In the genomic region with DNA sequence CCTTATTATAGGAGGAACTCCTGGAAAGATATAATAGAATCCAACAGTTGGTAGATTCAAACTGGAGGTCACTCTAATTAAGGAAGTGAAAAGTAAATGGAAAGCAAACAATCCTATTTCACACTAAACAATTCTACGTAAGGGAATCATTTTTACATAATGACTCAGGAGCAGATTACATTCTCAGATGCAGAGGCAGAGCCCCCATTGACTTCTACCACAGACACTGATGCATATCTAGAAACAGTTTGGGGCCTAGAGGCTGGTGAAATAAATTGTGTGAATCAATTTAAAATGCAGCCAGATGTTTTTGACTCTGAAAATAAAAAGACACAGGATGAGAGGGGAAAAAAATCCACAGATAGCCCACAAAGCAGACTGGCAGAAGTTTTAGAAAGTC, we compare ENCODE assay signal across 19 cellular contexts.
"Had no signal": no experiment of that assay in that cellular context is flagged by ENCODE, and none has a peak within 500 bp of the region (broad histone marks: within the 10 kb centered on the region; RNA-seq: fewer than 3 reads in every experiment).

No MANE protein-coding gene starts in this region.

- H3K36me3 ChIP-seq: brain microvascular endothelial cell, gastrocnemius medialis, left ventricle myocardium inferior had no signal

- H3K4me3 ChIP-seq: gastrocnemius medialis, left ventricle myocardium inferior had no signal

- H3K4me1 Mint-ChIP-seq: activated CD4-positive, alpha-beta T cell treated with anti-CD3 and anti-CD28 coated beads for 36 hours; activated naive CD8-positive, alpha-beta T cell treated with anti-CD3 and anti-CD28 coated beads, Interleukin-2, amount 10 ng/mL, durations not matched to agents 7 days and 5 days; nephron progenitor cell; stimulated activated naive B cell treated with anti-CD40 and anti-IgM and Interleukin-4, amounts not matched to agents 10 μg/mL and 1 μg/mL and 100 μg/mL, for 72 hours had no signal

- H3K4me1 ChIP-seq: gastrocnemius medialis, left ventricle myocardium inferior had no signal

- ATAC-seq: activated CD4-positive, alpha-beta T cell treated with anti-CD3 and anti-CD28 coated beads for 36 hours; gastrocnemius medialis; stimulated activated naive B cell treated with anti-CD40 and anti-IgM and Interleukin-4, amounts not matched to agents 10 μg/mL and 1 μg/mL and 100 μg/mL, for 72 hours had no signal

- H3K36me3 Mint-ChIP-seq: activated CD4-positive, alpha-beta memory T cell treated with anti-CD3 and anti-CD28 coated beads for 36 hours; activated naive CD8-positive, alpha-beta T cell treated with anti-CD3 and anti-CD28 coated beads, Interleukin-2, amount 10 ng/mL, durations not matched to agents 7 days and 5 days; stimulated activated naive B cell treated with anti-CD40 and anti-IgM and Interleukin-4, amounts not matched to agents 10 μg/mL and 1 μg/mL and 100 μg/mL, for 72 hours had no signal

- H3K27ac ChIP-seq: brain microvascular endothelial cell, gastrocnemius medialis, left ventricle myocardium inferior had no signal

- H3K27ac Mint-ChIP-seq: activated CD4-positive, alpha-beta memory T cell treated with anti-CD3 and anti-CD28 coated beads for 36 hours; activated CD4-positive, alpha-beta T cell treated with anti-CD3 and anti-CD28 coated beads for 36 hours; activated naive CD8-positive, alpha-beta T cell treated with anti-CD3 and anti-CD28 coated beads, Interleukin-2, amount 10 ng/mL, durations not matched to agents 7 days and 5 days; endodermal cell; nephron progenitor cell; stimulated activated naive B cell treated with anti-CD40 and anti-IgM and Interleukin-4, amounts not matched to agents 10 μg/mL and 1 μg/mL and 100 μg/mL, for 72 hours had no signal

- H3K9me3 ChIP-seq: gastrocnemius medialis had no signal

- DNase-seq: activated CD4-positive, alpha-beta memory T cell treated with anti-CD3 and anti-CD28 coated beads for 36 hours; activated CD4-positive, alpha-beta T cell treated with anti-CD3 and anti-CD28 coated beads for 36 hours; activated naive CD4-positive, alpha-beta T cell; activated naive CD8-positive, alpha-beta T cell treated with anti-CD3 and anti-CD28 coated beads, Interleukin-2, amount 10 ng/mL, durations not matched to agents 7 days and 5 days; activated T-cell treated with anti-CD3 and anti-CD28 coated beads for 4 hours; amygdala; brain microvascular endothelial cell; central memory CD4-positive, alpha-beta T cell; endodermal cell; gastrocnemius medialis; head of caudate nucleus; left ventricle myocardium inferior; mammary epithelial cell; nephron progenitor cell; occipital lobe; posterior cingulate gyrus; retina; stimulated activated naive B cell treated with anti-CD40 and anti-IgM and Interleukin-4, amounts not matched to agents 10 μg/mL and 1 μg/mL and 100 μg/mL, for 72 hours had no signal

- FAIRE-seq: colon had no signal

- H3K9me3 Mint-ChIP-seq: activated naive CD8-positive, alpha-beta T cell treated with anti-CD3 and anti-CD28 coated beads, Interleukin-2, amount 10 ng/mL, durations not matched to agents 7 days and 5 days had no signal

- H3K4me3 Mint-ChIP-seq: activated CD4-positive, alpha-beta memory T cell treated with anti-CD3 and anti-CD28 coated beads for 36 hours; activated CD4-positive, alpha-beta T cell treated with anti-CD3 and anti-CD28 coated beads for 36 hours; activated naive CD8-positive, alpha-beta T cell treated with anti-CD3 and anti-CD28 coated beads, Interleukin-2, amount 10 ng/mL, durations not matched to agents 7 days and 5 days; endodermal cell; nephron progenitor cell; stimulated activated naive B cell treated with anti-CD40 and anti-IgM and Interleukin-4, amounts not matched to agents 10 μg/mL and 1 μg/mL and 100 μg/mL, for 72 hours had no signal

- H3K27me3 ChIP-seq: brain microvascular endothelial cell, gastrocnemius medialis had no signal
